Comparison of ENCODE assay signal across 8 cellular contexts in the genomic region with DNA sequence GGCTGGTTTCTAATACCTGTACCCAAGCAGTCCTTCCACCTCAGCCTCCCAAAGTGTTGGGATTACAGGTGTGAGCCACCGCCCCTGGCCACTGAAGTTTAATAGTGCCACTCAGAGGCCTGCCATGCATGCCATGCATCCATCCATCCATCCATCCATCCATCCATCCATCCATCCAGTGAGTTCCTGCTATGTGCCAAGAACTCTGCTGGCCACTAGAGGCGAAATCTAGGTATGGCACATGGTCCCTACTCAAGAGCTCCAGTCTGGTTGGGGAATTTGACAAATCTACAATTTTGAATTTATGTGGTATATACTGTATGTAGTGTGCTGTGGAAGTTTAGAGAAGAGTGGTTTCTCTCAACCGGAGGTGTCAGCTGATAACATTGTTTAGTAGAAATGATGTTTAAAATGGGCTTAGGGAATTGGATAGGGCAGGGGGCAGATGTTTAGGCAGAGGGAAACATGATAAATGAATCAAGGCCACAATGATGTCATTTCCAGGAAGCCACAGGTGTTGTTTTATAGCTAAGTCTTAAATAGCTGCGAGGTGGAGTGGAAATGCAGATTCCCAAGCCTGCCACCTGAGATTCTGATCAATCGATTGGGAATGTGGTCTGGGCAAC.
DNase-seq lines count a peak whose midpoint lies in the region; ATAC-seq and TF ChIP-seq lines count a peak whose summit lies in the region.

No MANE protein-coding gene starts in this region.

- H3K9me3 ChIP-seq in HAP-1 (no peaks in the 10 kb centered on the region), WERI-Rb-1 (ENCODE audit: severe bottlenecking) (peaks cover 3% of the 10 kb centered on the region)

- H3K36me3 ChIP-seq in HAP-1 (replicated peaks) = no peaks in the 10 kb centered on the region
- no peaks in the 10 kb centered on the region for H3K36me3 ChIP-seq in WERI-Rb-1

- DNase-seq in COLO829 (ENCODE audit: low spot score) (peak; percentile 20), HAP-1 (ENCODE audit: low spot score in 2 of 2) (peak; percentile 73 to 80), WERI-Rb-1 (peak; percentile 66), left colon (peak in 1 of 2 donors; percentile 52), omental fat pad (ENCODE audit: low spot score) (no peak), NCI-H446 treated with DMSO at 0.1 percent for 48 hours (lab: John Stamatoyannopoulos, UW) (no peak), KG1 (lab: John Stamatoyannopoulos, UW) (no peak)
- DNase-seq in activated CD4-positive, alpha-beta T cell treated with anti-CD3 and anti-CD28 coated beads, Interleukin-2, amount 50 U/mL, for 1 hour = no peak

- H3K27ac ChIP-seq in WERI-Rb-1 = no peak overlapping the region

- H3K4me1 ChIP-seq in HAP-1 = peaks cover 8% of the 10 kb centered on the region

- TF ChIP-seq CTCF in WERI-Rb-1 (IDR thresholded peaks at IDR 0.05; ENCODE audit: low read depth, low read length) (peak; percentile 71), omental fat pad (IDR thresholded peaks at IDR 0.05) (no peak)

- in situ Hi-C loops in HAP-1 (cut with MboI; ENCODE audit: low sequenced_read_pairs) = no loop called here

- no peak overlapping the region for H3K4me3 ChIP-seq in HAP-1
- no peak overlapping the region for H3K4me3 ChIP-seq in WERI-Rb-1 (ENCODE audit: low read depth, low read length)

- ATAC-seq in left colon (peak; percentile 75), omental fat pad (ENCODE audit: low FRiP score) (no peak)

- H3K27me3 ChIP-seq in HAP-1 (ENCODE audit: low read depth) (no peaks in the 10 kb centered on the region), WERI-Rb-1 (ENCODE audit: insufficient read depth, low read depth, severe bottlenecking) (no peaks in the 10 kb centered on the region)

- intact Hi-C loops in left colon (cut with DNase I, micrococcal nuclease) = no loop called here

Comparison
In these comparisons a context has a peak if more than half of its experiments do, and no peak if none do; other contexts are left out.
1. DNase-seq: peak in COLO829 (single experiment), HAP-1 (2 of 2) and WERI-Rb-1 (single experiment); none in omental fat pad (single experiment), NCI-H446 treated with DMSO at 0.1 percent for 48 hours (single experiment), KG1 (single experiment) and activated CD4-positive, alpha-beta T cell treated with anti-CD3 and anti-CD28 coated beads, Interleukin-2, amount 50 U/mL, for 1 hour (single experiment).